Comparison of ENCODE assay signal across 2 cellular contexts in genomic region chr18:37631422-37631821, GRCh38.
TF ChIP-seq lines count a peak whose summit lies in the region.

No MANE protein-coding gene starts in this region.

TF ChIP-seq in HepG2, 621 proteins besides CTCF, POLR2A, EP300 and RAD21:
- TF ChIP-seq, protein P1, sequence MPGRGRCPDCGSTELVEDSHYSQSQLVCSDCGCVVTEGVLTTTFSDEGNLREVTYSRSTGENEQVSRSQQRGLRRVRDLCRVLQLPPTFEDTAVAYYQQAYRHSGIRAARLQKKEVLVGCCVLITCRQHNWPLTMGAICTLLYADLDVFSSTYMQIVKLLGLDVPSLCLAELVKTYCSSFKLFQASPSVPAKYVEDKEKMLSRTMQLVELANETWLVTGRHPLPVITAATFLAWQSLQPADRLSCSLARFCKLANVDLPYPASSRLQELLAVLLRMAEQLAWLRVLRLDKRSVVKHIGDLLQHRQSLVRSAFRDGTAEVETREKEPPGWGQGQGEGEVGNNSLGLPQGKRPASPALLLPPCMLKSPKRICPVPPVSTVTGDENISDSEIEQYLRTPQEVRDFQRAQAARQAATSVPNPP (CRISPR knock-in tag; IDR thresholded peaks at IDR 0.05): no peak
- TF ChIP-seq CEBPB (IDR thresholded peaks at IDR 0.05; ENCODE audit: borderline replicate concordance, low read depth, low read length): peak; percentile 71

TF ChIP-seq in H1, 55 proteins besides CTCF, POLR2A, EP300 and RAD21:
- TF ChIP-seq JUND (IDR thresholded peaks at IDR 0.05; ENCODE audit: low read length) (no peak), CEBPB (IDR thresholded peaks at IDR 0.05; ENCODE audit: low read depth, low read length) (peak; percentile 32; the same call in 1 of the 2 replicates)
